Comparison of ENCODE assay signal across 17 cellular contexts in the genomic region with DNA sequence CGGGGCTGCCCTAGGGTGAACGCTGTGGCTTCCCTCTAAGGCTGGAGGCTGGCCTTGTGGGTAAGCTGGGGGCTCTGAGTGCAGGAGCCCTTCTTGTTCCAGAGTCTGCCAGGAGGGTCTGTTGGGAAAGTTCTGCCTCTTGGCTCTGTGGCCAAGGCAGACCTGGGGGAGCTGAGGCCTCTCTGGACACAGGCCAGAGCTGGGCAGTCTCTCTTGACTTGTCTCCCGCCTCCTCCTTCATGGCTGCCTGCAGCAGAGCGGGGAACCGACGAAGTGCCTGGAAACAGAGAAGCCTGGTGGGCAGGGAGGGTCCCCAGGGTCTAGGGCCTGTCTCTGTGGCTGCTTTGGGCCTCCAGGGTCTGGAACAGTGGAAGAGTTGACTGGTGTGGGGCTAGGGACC. TPM values are rescaled to one million over a fixed set of nuclear protein-coding genes. Genes with fewer than 3 reads are reported as not detected.
DNase-seq lines count a peak whose midpoint lies in the region; ATAC-seq, FAIRE-seq and TF ChIP-seq lines count a peak whose summit lies in the region.
"Had no signal": no experiment of that assay in that cellular context is flagged by ENCODE, and none has a peak within 500 bp of the region (broad histone marks: within the 10 kb centered on the region; RNA-seq: fewer than 3 reads in every experiment).

No MANE protein-coding gene starts in this region.

- H3K9ac ChIP-seq in IMR-90 (ENCODE audit: low read depth, low read length): no peak overlapping the region
- no peak overlapping the region for H3K9ac ChIP-seq in keratinocyte (ENCODE audit: control insufficient read depth, extremely low read depth, insufficient read depth, low read length)
- H3K9ac ChIP-seq in colonic mucosa (ENCODE audit: low read depth in 2 of 2, low read length in 2 of 2): no peak overlapping the region

- no peak overlapping the region for H2BK15ac ChIP-seq in IMR-90 (ENCODE audit: low read depth, low read length)

- no peak overlapping the region for H2AK5ac ChIP-seq in IMR-90 (ENCODE audit: low read depth, low read length)

- CTCF ChIA-PET in IMR-90 (lab: Yijun Ruan, JAX): no interaction called here

- H3K36me3 ChIP-seq in IMR-90 (ENCODE audit: control insufficient read depth, insufficient read depth, low read length) (no peaks in the 10 kb centered on the region), keratinocyte (ENCODE audit: control insufficient read depth in 2 of 2, extremely low read depth in 1 of 2, insufficient read depth in 2 of 2, low read length in 2 of 2) (peaks cover 16 to 27% of the 10 kb centered on the region in 2 experiments), colonic mucosa (no peaks in the 10 kb centered on the region), prostate gland (no peaks in the 10 kb centered on the region)

- no peak overlapping the region for H3K4ac ChIP-seq in IMR-90 (ENCODE audit: low read depth, low read length)

- H3K4me1 ChIP-seq in IMR-90 (ENCODE audit: control insufficient read depth, insufficient read depth, low read length): peaks cover 4% of the 10 kb centered on the region; the same call in 1 of the 2 replicates
- H3K4me1 ChIP-seq in keratinocyte (ENCODE audit: control insufficient read depth, extremely low read depth, insufficient read depth, low read length): peaks cover 10% of the 10 kb centered on the region
- H3K4me1 ChIP-seq in colonic mucosa: no peaks in the 10 kb centered on the region
- no peaks in the 10 kb centered on the region for H3K4me1 ChIP-seq in prostate gland (replicated peaks)

- H4K5ac ChIP-seq in IMR-90 (ENCODE audit: low read depth, low read length): no peak overlapping the region

- no peak for TF ChIP-seq RAD21 in IMR-90 (IDR thresholded peaks at IDR 0.05; ENCODE audit: low read length)

- FAIRE-seq in keratinocyte (lab: Jason Lieb, UNC): no peak
- FAIRE-seq: G401.6, GM12892 had no signal

- H3K9me3 ChIP-seq in IMR-90 (ENCODE audit: control insufficient read depth, insufficient read depth, low read length): no peaks in the 10 kb centered on the region
- no peaks in the 10 kb centered on the region for H3K9me3 ChIP-seq in keratinocyte (ENCODE audit: control insufficient read depth, low read depth, low read length)
- no peaks in the 10 kb centered on the region for H3K9me3 ChIP-seq in colonic mucosa
- no peaks in the 10 kb centered on the region for H3K9me3 ChIP-seq in prostate gland

- no peak overlapping the region for H3K56ac ChIP-seq in IMR-90 (ENCODE audit: extremely low read depth, insufficient read depth, low read length)

- no peak overlapping the region for H4K8ac ChIP-seq in IMR-90 (ENCODE audit: low read depth in 2 of 2, low read length in 2 of 2)

- H4K91ac ChIP-seq in IMR-90 (ENCODE audit: insufficient read depth, low read depth, low read length): no peak overlapping the region

- ATAC-seq in IMR-90 (ENCODE audit: low read depth) (no peak), HG02678 (IDR thresholded peaks at IDR 0.05; ENCODE audit: unreplicated experiment) (no peak)
- ATAC-seq: HCT116 had no signal

- intact Hi-C loops in IMR-90 (cut with micrococcal nuclease): no loop called here
- intact Hi-C loops in colonic mucosa (cut with DNase I): no loop called here
- intact Hi-C loops in prostate gland (cut with DNase I): no loop called here

- H2BK20ac ChIP-seq in IMR-90 (ENCODE audit: low read depth, low read length): no peak overlapping the region

- H3K23ac ChIP-seq in IMR-90 (ENCODE audit: low read depth, low read length): no peak overlapping the region

- H3K14ac ChIP-seq in IMR-90 (replicated peaks; ENCODE audit: low read depth, low read length): no peak overlapping the region

- no peaks in the 10 kb centered on the region for H3K9me1 ChIP-seq in IMR-90 (ENCODE audit: insufficient read depth, low read length)
- no peaks in the 10 kb centered on the region for H3K9me1 ChIP-seq in keratinocyte (ENCODE audit: control insufficient read depth, extremely low read depth, insufficient read depth, low read length)

- H3K27me3 ChIP-seq in IMR-90 (ENCODE audit: control insufficient read depth, insufficient read depth, low read length) (peaks cover 41% of the 10 kb centered on the region), keratinocyte (ENCODE audit: control insufficient read depth, extremely low read depth, insufficient read depth, low read length) (no peaks in the 10 kb centered on the region), colonic mucosa (peaks cover 19% of the 10 kb centered on the region), prostate gland (replicated peaks; ENCODE audit: insufficient read depth) (no peaks in the 10 kb centered on the region)

- dilution Hi-C loops in IMR-90 (cut with HindIII; ENCODE audit: low sequenced_read_pairs, unreplicated experiment): no loop called here
- dilution Hi-C loops in keratinocyte (cut with MboI; ENCODE audit: extremely low pct_ligation_motif_present, low sequenced_read_pairs): no loop called here

- WGBS in IMR-90 (ENCODE audit: extremely low coverage in 2 of 2, insufficient read length in 1 of 2), 2 experiments: no CpG with 5 or more reads among the region's 6 CpGs
- 63% methylated on average over 6 of the region's 6 CpGs for WGBS in prostate gland

- H3K18ac ChIP-seq in IMR-90 (ENCODE audit: low read depth, low read length): no peak overlapping the region

- DNase-seq in IMR-90 (no peak), keratinocyte (ENCODE audit: low read depth, low spot score) (no peak), substantia nigra (lab: John Stamatoyannopoulos, UW) (peak in 1 of 49 donors; percentile 33), colonic mucosa (no peak), prostate gland (ENCODE audit: low spot score) (no peak)
- DNase-seq: AML-193; CD4-positive, alpha-beta memory T cell; KBM-7; NCI-H146; NCI-H2227 treated with DMSO at 0.1 percent for 48 hours; NCI-H526 treated with DMSO at 0.1 percent for 48 hours had no signal

- BruUV-seq in IMR-90 (replicated peaks; lab: Mats Ljungman, UMichigan): no TSS peak

- no peak overlapping the region for H2BK5ac ChIP-seq in IMR-90 (ENCODE audit: low read depth, low read length, poor library complexity, severe bottlenecking)

- H3K4me3 ChIP-seq in IMR-90 (ENCODE audit: insufficient read depth, low read depth, low read length): no peak overlapping the region
- H3K4me3 ChIP-seq in keratinocyte (ENCODE audit: control insufficient read depth in 2 of 3, extremely low read depth in 1 of 3, insufficient read depth in 2 of 3, low read depth in 1 of 3, low read length in 3 of 3): peak overlapping the region in 1 of 3 experiments; percentile 14
- H3K4me3 ChIP-seq in colonic mucosa: no peak overlapping the region
- no peak overlapping the region for H3K4me3 ChIP-seq in prostate gland

- peaks cover 92% of the 10 kb centered on the region for H3K79me2 ChIP-seq in keratinocyte (ENCODE audit: control insufficient read depth, insufficient read depth, low read length)

- TF ChIP-seq CTCF in IMR-90 (conservative IDR thresholded peaks at IDR 0.05; ENCODE audit: low read depth, low read length) (no peak), keratinocyte (optimal IDR thresholded peaks at IDR 0.05 in 1 of 3, IDR thresholded peaks at IDR 0.05 in 1 of 3, conservative IDR thresholded peaks at IDR 0.05 in 1 of 3; ENCODE audit: extremely low read depth in 1 of 3, insufficient read depth in 2 of 3, low read length in 3 of 3) (no peak), colonic mucosa (IDR thresholded peaks at IDR 0.05) (no peak), prostate gland (IDR thresholded peaks at IDR 0.05) (no peak)

- H3K4me2 ChIP-seq in IMR-90 (ENCODE audit: low read depth, low read length): no peak overlapping the region
- H3K4me2 ChIP-seq in keratinocyte (ENCODE audit: control insufficient read depth, extremely low read depth, insufficient read depth, low read depth, low read length): peak overlapping the region; percentile 51

- in situ Hi-C loops in IMR-90 (cut with MboI; ENCODE audit: low sequenced_read_pairs): loop anchor here (25.0 kb wide), 1 partner anchor 620 kb away; the partner anchor contains the start of gene PRDM16

- H2AK9ac ChIP-seq in IMR-90 (replicated peaks; ENCODE audit: low read depth, low read length, poor library complexity): peak overlapping the region; percentile 13

- no peaks in the 10 kb centered on the region for H3K79me1 ChIP-seq in IMR-90 (ENCODE audit: low read depth in 1 of 2, low read length in 2 of 2)

- H2AFZ ChIP-seq in IMR-90 (replicated peaks; ENCODE audit: low read length, poor library complexity) (peak overlapping the region; percentile 78), keratinocyte (ENCODE audit: control insufficient read depth, low read length) (no peak overlapping the region)

- H2BK120ac ChIP-seq in IMR-90 (ENCODE audit: low read depth, low read length): no peak overlapping the region

- POLR2A ChIA-PET in IMR-90 (lab: Charles Lee; ENCODE audit: unreplicated experiment): no interaction called here

- H4K20me1 ChIP-seq in IMR-90 (ENCODE audit: insufficient read depth, low read length): no peaks in the 10 kb centered on the region
- peaks cover 54% of the 10 kb centered on the region for H4K20me1 ChIP-seq in keratinocyte (ENCODE audit: control insufficient read depth, extremely low read depth, insufficient read depth, low read length)

- TF ChIP-seq POLR2A in IMR-90 (IDR thresholded peaks at IDR 0.05; ENCODE audit: low read depth, low read length) (no peak), prostate gland (IDR thresholded peaks at IDR 0.05) (no peak)

- H3K27ac ChIP-seq in IMR-90 (ENCODE audit: insufficient read depth, low read length) (no peak overlapping the region), angular gyrus (ENCODE audit: low read depth, low read length) (peak overlapping the region; percentile 68), keratinocyte (ENCODE audit: control insufficient read depth, insufficient read depth, low read length) (no peak overlapping the region), substantia nigra (ENCODE audit: low read depth, low read length, poor library complexity, severe bottlenecking) (peak overlapping the region; percentile 89), colonic mucosa (no peak overlapping the region), prostate gland (no peak overlapping the region)
- H3K27ac ChIP-seq: HL-60 had no signal

RNA-seq across cellular contexts. Expression of gene PEX10, which starts 30.3 kb away (rescaled TPM):
- total RNA-seq in IMR-90 (2012; rRNA removed) (18.9 and 19.7 TPM in 2 replicates), colonic mucosa (10 to 100 TPM; 15.0 to 22.7 TPM), prostate gland (10 to 100 TPM; 38.3 to 49.9 TPM)
- polyA plus RNA-seq in IMR-90 (2012; rRNA removed) (16.9 and 19.4 TPM in 2 replicates), keratinocyte (13.8 to 17.6 TPM (median 17.0 TPM) in 3 replicates)
- polyA plus RNA-seq in IMR-90 (2012; cell fraction: cytosol; rRNA removed): 16.4 and 25.8 TPM in 2 replicates
- polyA plus RNA-seq in IMR-90 (2012; cell fraction: nucleus; rRNA removed; ENCODE audit: low replicate concordance): 21.3 and 37.5 TPM in 2 replicates
- polyA plus RNA-seq in keratinocyte (2011; ENCODE audit: low read depth): 3.0 TPM
- 9.6 and 17.7 TPM in 2 replicates for polyA plus RNA-seq in keratinocyte (2011; cell fraction: cytosol; rRNA removed)
- polyA plus RNA-seq in keratinocyte (2011; cell fraction: nucleus; rRNA removed): 10.6 and 14.8 TPM in 2 replicates
- 7.6 and 16.4 TPM in 2 replicates for polyA plus RNA-seq in keratinocyte (2012; ENCODE audit: low replicate concordance)
- polyA minus RNA-seq in keratinocyte: 7.5 to 12.8 TPM (median 8.0 TPM) in 3 replicates
- 25.1 TPM for polyA minus RNA-seq in keratinocyte (2011; cell fraction: cytosol; rRNA and poly(A)+ RNA removed)
- polyA minus RNA-seq in keratinocyte (2011; cell fraction: nucleus; rRNA and poly(A)+ RNA removed): 6.6 and 7.2 TPM in 2 replicates

RNA-seq across cellular contexts. Expression of gene PLCH2, which starts 33.4 kb away (rescaled TPM):
- total RNA-seq in IMR-90 (2012; rRNA removed) (0.18 and 0.28 TPM in 2 replicates), colonic mucosa (1 to 10 TPM; 2.0 to 3.8 TPM), prostate gland (10 to 100 TPM; 29.8 to 41.0 TPM)
- polyA plus RNA-seq in IMR-90 (2012; rRNA removed) (1.9 and 2.4 TPM in 2 replicates), keratinocyte (57.4 to 74.0 TPM (median 66.3 TPM) in 3 replicates)
- 1.4 and 2.4 TPM in 2 replicates for polyA plus RNA-seq in IMR-90 (2012; cell fraction: cytosol; rRNA removed)
- 7.8 and 21.5 TPM in 2 replicates for polyA plus RNA-seq in IMR-90 (2012; cell fraction: nucleus; rRNA removed; ENCODE audit: low replicate concordance)
- 17.9 TPM for polyA plus RNA-seq in keratinocyte (2011; ENCODE audit: low read depth)
- polyA plus RNA-seq in keratinocyte (2011; cell fraction: cytosol; rRNA removed): 24.2 and 50.6 TPM in 2 replicates
- 215 and 298 TPM in 2 replicates for polyA plus RNA-seq in keratinocyte (2011; cell fraction: nucleus; rRNA removed)
- polyA plus RNA-seq in keratinocyte (2012; ENCODE audit: low replicate concordance): 46.5 and 86.1 TPM in 2 replicates
- polyA minus RNA-seq in keratinocyte: 57.0 to 77.1 TPM (median 64.7 TPM) in 3 replicates
- 123 TPM for polyA minus RNA-seq in keratinocyte (2011; cell fraction: cytosol; rRNA and poly(A)+ RNA removed)
- polyA minus RNA-seq in keratinocyte (2011; cell fraction: nucleus; rRNA and poly(A)+ RNA removed): 170 and 173 TPM in 2 replicates

RNA-seq across cellular contexts. Expression of gene RER1, which starts 51.0 kb away (rescaled TPM):
- total RNA-seq in IMR-90 (2012; rRNA removed) (47.1 and 51.7 TPM in 2 replicates), colonic mucosa (100 to 1,000 TPM; 190 to 216 TPM), prostate gland (10 to 100 TPM; 86.1 to 97.0 TPM)
- polyA plus RNA-seq in IMR-90 (2012; rRNA removed) (232 and 240 TPM in 2 replicates), keratinocyte (242 to 297 TPM (median 254 TPM) in 3 replicates)
- 56.5 and 249 TPM in 2 replicates for polyA plus RNA-seq in IMR-90 (2012; cell fraction: cytosol; rRNA removed)
- polyA plus RNA-seq in IMR-90 (2012; cell fraction: nucleus; rRNA removed; ENCODE audit: low replicate concordance): 139 and 335 TPM in 2 replicates
- polyA plus RNA-seq in keratinocyte (2011; ENCODE audit: low read depth): 34.5 TPM
- polyA plus RNA-seq in keratinocyte (2011; cell fraction: cytosol; rRNA removed): 255 and 328 TPM in 2 replicates
- polyA plus RNA-seq in keratinocyte (2011; cell fraction: nucleus; rRNA removed): 371 and 414 TPM in 2 replicates
- 127 and 149 TPM in 2 replicates for polyA plus RNA-seq in keratinocyte (2012; ENCODE audit: low replicate concordance)
- 101 to 343 TPM (median 322 TPM) in 3 replicates for polyA minus RNA-seq in keratinocyte
- polyA minus RNA-seq in keratinocyte (2011; cell fraction: cytosol; rRNA and poly(A)+ RNA removed): 71.6 TPM
- polyA minus RNA-seq in keratinocyte (2011; cell fraction: nucleus; rRNA and poly(A)+ RNA removed): 35.3 and 96.4 TPM in 2 replicates

RNA-seq across cellular contexts. Expression of gene MORN1, which starts 51.3 kb away (rescaled TPM):
- total RNA-seq in IMR-90 (2012; rRNA removed) (3.0 and 3.6 TPM in 2 replicates), colonic mucosa (10 to 100 TPM; 11.3 to 18.9 TPM), prostate gland (10 to 100 TPM; 18.6 to 21.0 TPM)
- polyA plus RNA-seq in IMR-90 (2012; rRNA removed) (3.5 and 4.2 TPM in 2 replicates), keratinocyte (2.1 to 3.9 TPM (median 3.7 TPM) in 3 replicates)
- 2.4 and 3.1 TPM in 2 replicates for polyA plus RNA-seq in IMR-90 (2012; cell fraction: cytosol; rRNA removed)
- 12.6 and 13.7 TPM in 2 replicates for polyA plus RNA-seq in IMR-90 (2012; cell fraction: nucleus; rRNA removed; ENCODE audit: low replicate concordance)
- polyA plus RNA-seq in keratinocyte (2011; ENCODE audit: low read depth): 1.3 TPM
- polyA plus RNA-seq in keratinocyte (2011; cell fraction: cytosol; rRNA removed): 1.6 and 2.2 TPM in 2 replicates
- 7.3 and 8.8 TPM in 2 replicates for polyA plus RNA-seq in keratinocyte (2011; cell fraction: nucleus; rRNA removed)
- polyA plus RNA-seq in keratinocyte (2012; ENCODE audit: low replicate concordance): 2.3 and 4.0 TPM in 2 replicates
- polyA minus RNA-seq in keratinocyte: 5.3 to 6.3 TPM (median 5.9 TPM) in 3 replicates
- polyA minus RNA-seq in keratinocyte (2011; cell fraction: cytosol; rRNA and poly(A)+ RNA removed): 2.3 TPM
- 4.7 and 7.0 TPM in 2 replicates for polyA minus RNA-seq in keratinocyte (2011; cell fraction: nucleus; rRNA and poly(A)+ RNA removed)

Comparison
In these comparisons a context has a peak if more than half of its experiments do, and no peak if none do; other contexts are left out.
1. H3K27ac ChIP-seq: peak in angular gyrus (single experiment) and substantia nigra (single experiment); none in IMR-90 (single experiment), keratinocyte (single experiment), colonic mucosa (single experiment) and prostate gland (0 of 2).
2. RNA of gene PLCH2, which starts 33.4 kb away (total RNA-seq): 29.8 to 41.0 TPM in prostate gland; 2.0 to 3.8 TPM in colonic mucosa and 0.18 to 0.28 TPM in IMR-90; every median in the first group is over 4 times any median in the second.